Comparison of ENCODE assay signal across 28 cellular contexts in the genomic region with DNA sequence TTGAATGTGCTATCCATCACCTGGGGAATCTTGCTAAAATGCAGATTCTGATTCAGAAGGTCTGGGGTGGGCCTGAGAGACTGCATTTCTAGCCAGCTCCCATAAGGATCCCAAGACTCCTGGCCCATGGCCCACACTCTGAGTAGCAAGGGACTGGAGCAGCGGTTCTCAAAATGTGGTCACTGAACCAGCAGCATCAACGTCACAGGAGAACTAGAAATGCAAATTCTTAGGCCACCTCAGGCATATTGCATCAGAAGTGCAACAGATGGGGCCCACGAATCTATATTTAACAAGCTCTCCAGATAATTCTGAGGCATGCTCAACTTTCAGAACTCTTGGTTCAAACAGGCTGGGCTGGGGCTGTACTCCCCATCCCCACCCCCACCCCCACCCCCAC.
"Had no signal": no experiment of that assay in that cellular context is flagged by ENCODE, and none has a peak within 500 bp of the region (broad histone marks: within the 10 kb centered on the region; RNA-seq: fewer than 3 reads in every experiment).

No MANE protein-coding gene starts in this region.

- DNase-seq: activated B cell treated with CpG ODN at 0.5 μM for 24 hours; activated CD4-positive, alpha-beta T cell treated with anti-CD3 and anti-CD28 coated beads for 36 hours; activated CD4-positive, alpha-beta T cell treated with anti-CD3 and anti-CD28 coated beads, Interleukin-2, amount 50 U/mL, for 48 hours; activated CD8-positive, alpha-beta memory T cell treated with anti-CD3 and anti-CD28 coated beads, Interleukin-2, amount 50 U/mL, for 48 hours; activated naive CD4-positive, alpha-beta T cell; activated T-cell treated with anti-CD3 and anti-CD28 coated beads, Interleukin-2, amount 50 U/mL, for 4 hours; adrenal gland; brain microvascular endothelial cell; caudate nucleus; effector memory CD4-positive, alpha-beta T cell; glutamatergic neuron; hippocampal formation; kidney glomerular epithelial cell; left ventricle myocardium inferior; naive thymus-derived CD8-positive, alpha-beta T cell; retina; sigmoid colon; stimulated activated CD4-positive, alpha-beta T cell treated with anti-CD3 and anti-CD28 coated beads, Interleukin-15, amount 100 ng/mL, for 24 hours; stomach had no signal

- H3K4me2 ChIP-seq: smooth muscle cell had no signal

- H3K36me3 Mint-ChIP-seq: activated naive CD8-positive, alpha-beta T cell; naive thymus-derived CD8-positive, alpha-beta T cell; stimulated activated memory B cell treated with anti-CD40 and anti-IgM and Interleukin-4, amounts not matched to agents 10 μg/mL and 1 μg/mL and 100 μg/mL, for 72 hours had no signal

- H3K9me3 Mint-ChIP-seq: activated B cell treated with CpG ODN at 0.5 μM for 24 hours; activated T-cell treated with anti-CD3 and anti-CD28 coated beads, Interleukin-2, amount 50 U/mL, for 4 hours; activated T-helper 2 cell treated with anti-CD3 and anti-CD28 coated beads, Interferon-gamma antibody, Interleukin-2, Interleukin-4, amounts not matched to agents 10 μg/mL and 5 μg/mL and 100 μg/mL, durations not matched to agents 14 hours and 24 hours and 36 hours; mesothelial cell of epicardium; naive thymus-derived CD8-positive, alpha-beta T cell; stimulated activated memory B cell treated with anti-CD40 and anti-IgM and Interleukin-4, amounts not matched to agents 10 μg/mL and 1 μg/mL and 100 μg/mL, for 72 hours had no signal

- H3K4me3 Mint-ChIP-seq: activated B cell treated with CpG ODN at 0.5 μM for 24 hours; activated CD4-positive, alpha-beta T cell treated with anti-CD3 and anti-CD28 coated beads for 36 hours; activated naive CD8-positive, alpha-beta T cell; activated T-cell treated with anti-CD3 and anti-CD28 coated beads, Interleukin-2, amount 50 U/mL, for 4 hours; mesothelial cell of epicardium; naive thymus-derived CD8-positive, alpha-beta T cell; stimulated activated memory B cell treated with anti-CD40 and anti-IgM and Interleukin-4, amounts not matched to agents 10 μg/mL and 1 μg/mL and 100 μg/mL, for 72 hours had no signal

- H3K4me1 ChIP-seq: adrenal gland, ascending aorta, sigmoid colon, stomach, suprapubic skin, tibial nerve, vagina had no signal

- H3K4me1 Mint-ChIP-seq: activated CD4-positive, alpha-beta T cell treated with anti-CD3 and anti-CD28 coated beads for 36 hours; mesothelial cell of epicardium; stimulated activated memory B cell treated with anti-CD40 and anti-IgM and Interleukin-4, amounts not matched to agents 10 μg/mL and 1 μg/mL and 100 μg/mL, for 72 hours had no signal

- ATAC-seq: activated CD4-positive, alpha-beta T cell treated with anti-CD3 and anti-CD28 coated beads for 36 hours; activated T-cell treated with anti-CD3 and anti-CD28 coated beads, Interleukin-2, amount 50 U/mL, for 4 hours; naive thymus-derived CD8-positive, alpha-beta T cell; stimulated activated memory B cell treated with anti-CD40 and anti-IgM and Interleukin-4, amounts not matched to agents 10 μg/mL and 1 μg/mL and 100 μg/mL, for 72 hours had no signal

- H3K27ac ChIP-seq: adrenal gland, ascending aorta, brain microvascular endothelial cell, left ventricle myocardium inferior, sigmoid colon, stomach, suprapubic skin, tibial nerve, vagina had no signal

- H3K36me3 ChIP-seq: adrenal gland, ascending aorta, brain microvascular endothelial cell, left ventricle myocardium inferior, sigmoid colon, stomach, suprapubic skin, tibial nerve, vagina had no signal

- H3K27me3 Mint-ChIP-seq: activated B cell treated with CpG ODN at 0.5 μM for 24 hours; activated CD4-positive, alpha-beta T cell treated with anti-CD3 and anti-CD28 coated beads for 36 hours; stimulated activated memory B cell treated with anti-CD40 and anti-IgM and Interleukin-4, amounts not matched to agents 10 μg/mL and 1 μg/mL and 100 μg/mL, for 72 hours had no signal

- H3K27ac Mint-ChIP-seq: activated B cell treated with CpG ODN at 0.5 μM for 24 hours; activated CD4-positive, alpha-beta T cell treated with anti-CD3 and anti-CD28 coated beads for 36 hours; activated naive CD8-positive, alpha-beta T cell; activated T-helper 2 cell treated with anti-CD3 and anti-CD28 coated beads, Interferon-gamma antibody, Interleukin-2, Interleukin-4, amounts not matched to agents 10 μg/mL and 5 μg/mL and 100 μg/mL, durations not matched to agents 14 hours and 24 hours and 36 hours; mesothelial cell of epicardium; stimulated activated memory B cell treated with anti-CD40 and anti-IgM and Interleukin-4, amounts not matched to agents 10 μg/mL and 1 μg/mL and 100 μg/mL, for 72 hours had no signal

- H3K27me3 ChIP-seq: adrenal gland, ascending aorta, brain microvascular endothelial cell, sigmoid colon, stomach, suprapubic skin, tibial nerve, vagina had no signal

- H3K4me3 ChIP-seq: adrenal gland, ascending aorta, left ventricle myocardium inferior, sigmoid colon, smooth muscle cell, stomach, suprapubic skin, tibial nerve, vagina had no signal

- H3K9me3 ChIP-seq: adrenal gland, ascending aorta, left ventricle myocardium inferior, sigmoid colon, stomach, suprapubic skin, tibial nerve, vagina had no signal
